ENCODE assay signal across 8 cellular contexts in genomic region chr6:104859225-104860146, GRCh38. TPM values are rescaled to one million over a fixed set of nuclear protein-coding genes. Genes with fewer than 3 reads are reported as not detected.
A peak's percentile ranks its signal among the peaks of the same experiment; 100 is the strongest.
DNase-seq lines count a peak whose midpoint lies in the region; ATAC-seq and TF ChIP-seq lines count a peak whose summit lies in the region.

Gene HACE1, minus strand, starts transcription at chr6:104859919. Its CDS starts 277 bp downstream, at chr6:104859642.

- ATAC-seq in HG03196 (IDR thresholded peaks at IDR 0.05; ENCODE audit: unreplicated experiment), result peak; percentile 100

- in situ Hi-C loops in GM18951 (cut with MboI; ENCODE audit: low sequenced_read_pairs, unreplicated experiment), result no loop called here

- peak; percentile 68 for TF ChIP-seq POLR2A in GM18951 (IDR thresholded peaks at IDR 0.05; ENCODE audit: extremely low read depth, insufficient read depth, insufficient read length)

- no peaks in the 10 kb centered on the region for H3K27me3 ChIP-seq in kidney epithelial cell (ENCODE audit: control insufficient read depth, insufficient read depth, low read length)

- TF ChIP-seq CTCF in AG10803 (conservative IDR thresholded peaks at IDR 0.05; ENCODE audit: low read length), result 0 out of 2 replicates have a peak, but pooled peaks have one; percentile 22
- TF ChIP-seq CTCF in kidney epithelial cell (IDR thresholded peaks at IDR 0.05; ENCODE audit: insufficient read depth, low read length, poor library complexity, severe bottlenecking), result no peak

- DNase-seq in AG10803 (ENCODE audit: low read depth), result peak; percentile 85
- DNase-seq in NCI-H226, result peak; percentile 86
- peak; percentile 74 for DNase-seq in activated CD4-positive, CD25-positive, alpha-beta regulatory T cell treated with anti-CD3 and anti-CD28 coated beads, Interleukin-2, amount 50 U/mL, for 16 hours (ENCODE audit: low read depth, low spot score)
- DNase-seq in cerebellar cortex (ENCODE audit: low spot score), result peak; percentile 90
- peak; percentile 10 for DNase-seq in kidney epithelial cell (ENCODE audit: low read depth)
- peak; percentile 71 to 89 for DNase-seq in stimulated activated CD4-positive, alpha-beta T cell treated with anti-CD3 and anti-CD28 coated beads, Interleukin-15, amount 100 ng/mL, for 48 hours (ENCODE audit: low read depth in 2 of 2)

- peak within 1 kb of the TSS; percentile 84 for H3K4me3 ChIP-seq in AG10803 (ENCODE audit: low read length)
- H3K4me3 ChIP-seq in kidney epithelial cell (ENCODE audit: low read depth, low read length), result peak within 1 kb of the TSS; percentile 93

- no peaks in the 10 kb centered on the region for H3K36me3 ChIP-seq in kidney epithelial cell (ENCODE audit: control insufficient read depth, insufficient read depth, low read length)

RNA-seq across cellular contexts. Expression of gene HACE1, which starts in this region (rescaled TPM):
- 11.2 and 18.9 TPM in 2 replicates for total RNA-seq in kidney epithelial cell

Comparison
In these comparisons a context has a peak if more than half of its experiments do, and no peak if none do; other contexts are left out.
1. Peak in every context shown above with its lines: DNase-seq, ATAC-seq and H3K4me3 ChIP-seq.
2. DNase-seq: peak in every context shown above with its lines; median percentile 90 in cerebellar cortex; 86 in NCI-H226; 85 in AG10803; 80 in stimulated activated CD4-positive, alpha-beta T cell treated with anti-CD3 and anti-CD28 coated beads, Interleukin-15, amount 100 ng/mL, for 48 hours; 74 in activated CD4-positive, CD25-positive, alpha-beta regulatory T cell treated with anti-CD3 and anti-CD28 coated beads, Interleukin-2, amount 50 U/mL, for 16 hours; 10 in kidney epithelial cell.